Comparison of ENCODE assay signal across 16 cellular contexts in the genomic region with DNA sequence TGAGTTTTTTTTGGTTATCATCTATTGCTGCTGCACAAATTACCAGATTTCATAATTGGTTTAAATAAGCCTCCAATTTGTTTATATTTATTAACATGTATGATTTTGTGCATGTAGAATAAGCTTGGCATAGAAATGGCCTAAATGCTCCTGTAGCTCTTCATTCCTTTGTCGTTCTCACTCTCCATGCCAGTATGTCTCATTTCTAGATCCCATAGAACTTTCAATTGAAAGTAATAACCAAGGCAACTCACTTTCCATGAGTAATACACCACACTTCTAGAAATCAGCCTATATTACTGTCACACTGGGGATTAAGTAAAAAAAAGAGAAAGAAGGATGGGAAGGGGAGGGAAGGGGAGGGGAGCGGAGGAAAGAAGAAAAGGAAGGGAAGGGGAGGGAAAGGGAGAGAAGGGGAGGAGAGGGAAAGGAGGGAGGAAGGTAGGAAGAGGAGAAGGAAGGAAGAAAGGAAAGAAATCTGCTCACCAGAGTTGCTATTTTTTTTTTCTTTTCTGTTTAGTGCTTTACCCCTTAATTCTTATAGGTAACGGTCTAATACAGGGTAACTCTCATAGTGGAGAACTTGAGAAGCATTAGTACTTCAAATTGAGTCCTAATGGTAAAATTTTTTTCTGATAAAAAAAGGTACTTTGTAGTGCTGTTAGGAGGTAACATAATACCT. TPM values are rescaled to one million over a fixed set of nuclear protein-coding genes. Genes with fewer than 3 reads are reported as not detected.
DNase-seq lines count a peak whose midpoint lies in the region; ATAC-seq and FAIRE-seq lines count a peak whose summit lies in the region.
"Had no signal": no experiment of that assay in that cellular context is flagged by ENCODE, and none has a peak within 500 bp of the region (broad histone marks: within the 10 kb centered on the region; RNA-seq: fewer than 3 reads in every experiment).

No MANE protein-coding gene starts in this region.

- peak overlapping the region; percentile 13 for H3K27ac Mint-ChIP-seq in activated T-helper 1 cell treated with anti-CD3 and anti-CD28 coated beads, Interleukin-12 subunit alpha, Interleukin-12 subunit beta, Interleukin-2, Interleukin-4 antibody, amounts not matched to agents 30 ng/mL and 10 ng/mL and 1 ng/mL, durations not matched to agents 14 hours and 24 hours and 36 hours
- H3K27ac Mint-ChIP-seq in stimulated activated effector memory CD8-positive, alpha-beta T cell treated with anti-CD3 and anti-CD28 coated beads, Interleukin-12 subunit alpha, Interleukin-12 subunit beta, amount 100 ng/mL, for 72 hours, result no peak overlapping the region

- DNase-seq in activated T-cell treated with anti-CD3 and anti-CD28 coated beads, Interleukin-2, amount 50 U/mL, for 4 hours, result no peak
- no peak for DNase-seq in activated T-cell treated with anti-CD3 and anti-CD28 coated beads, Interleukin-2, amount 50 U/mL, for 1 hour
- DNase-seq in activated T-helper 1 cell treated with anti-CD3 and anti-CD28 coated beads, Interleukin-12 subunit alpha, Interleukin-12 subunit beta, Interleukin-2, Interleukin-4 antibody, amounts not matched to agents 30 ng/mL and 10 ng/mL and 1 ng/mL, durations not matched to agents 14 hours and 24 hours and 36 hours (ENCODE audit: low spot score), result no peak
- DNase-seq in stimulated activated effector memory CD8-positive, alpha-beta T cell treated with anti-CD3 and anti-CD28 coated beads, Interleukin-12 subunit alpha, Interleukin-12 subunit beta, amount 100 ng/mL, for 72 hours (ENCODE audit: low spot score in 2 of 2), result no peak
- DNase-seq in left lobe of liver (ENCODE audit: low spot score), result no peak
- no peak for DNase-seq in neuronal stem cell (ENCODE audit: low spot score)
- DNase-seq: 8988T; AML-193; Caco-2; CD8-positive, alpha-beta memory T cell; DND-41; GF-D8; HCEC 1CT had no signal

- no peaks in the 10 kb centered on the region for H3K36me3 ChIP-seq in neuronal stem cell (replicated peaks in 1 of 2; ENCODE audit: control insufficient read depth in 2 of 2, insufficient read depth in 2 of 2, low read length in 2 of 2)

- H3K79me1 ChIP-seq in neuronal stem cell (ENCODE audit: low read depth, low read length), result no peaks in the 10 kb centered on the region

- no peak overlapping the region for H3K18ac ChIP-seq in neuronal stem cell (ENCODE audit: low read length)

- peaks cover 2% of the 10 kb centered on the region for H3K4me1 Mint-ChIP-seq in activated T-cell treated with anti-CD3 and anti-CD28 coated beads, Interleukin-2, amount 50 U/mL, for 4 hours (ENCODE audit: low read depth)
- H3K4me1 Mint-ChIP-seq in activated T-helper 1 cell treated with anti-CD3 and anti-CD28 coated beads, Interleukin-12 subunit alpha, Interleukin-12 subunit beta, Interleukin-2, Interleukin-4 antibody, amounts not matched to agents 30 ng/mL and 10 ng/mL and 1 ng/mL, durations not matched to agents 14 hours and 24 hours and 36 hours (ENCODE audit: low read depth), result no peaks in the 10 kb centered on the region
- no peaks in the 10 kb centered on the region for H3K4me1 Mint-ChIP-seq in stimulated activated effector memory CD8-positive, alpha-beta T cell treated with anti-CD3 and anti-CD28 coated beads, Interleukin-12 subunit alpha, Interleukin-12 subunit beta, amount 100 ng/mL, for 72 hours
- H3K4me1 Mint-ChIP-seq: CD8-positive, alpha-beta memory T cell had no signal

- no peak overlapping the region for H3K27ac ChIP-seq in neuronal stem cell (replicated peaks; ENCODE audit: low read length)
- H3K27ac ChIP-seq: BLaER1 had no signal

- H3K36me3 Mint-ChIP-seq in activated T-cell treated with anti-CD3 and anti-CD28 coated beads, Interleukin-2, amount 50 U/mL, for 4 hours (ENCODE audit: insufficient read depth), result peaks cover 16% of the 10 kb centered on the region
- peaks cover 19% of the 10 kb centered on the region for H3K36me3 Mint-ChIP-seq in activated T-helper 1 cell treated with anti-CD3 and anti-CD28 coated beads, Interleukin-12 subunit alpha, Interleukin-12 subunit beta, Interleukin-2, Interleukin-4 antibody, amounts not matched to agents 30 ng/mL and 10 ng/mL and 1 ng/mL, durations not matched to agents 14 hours and 24 hours and 36 hours (ENCODE audit: low read depth)
- no peaks in the 10 kb centered on the region for H3K36me3 Mint-ChIP-seq in stimulated activated effector memory CD8-positive, alpha-beta T cell treated with anti-CD3 and anti-CD28 coated beads, Interleukin-12 subunit alpha, Interleukin-12 subunit beta, amount 100 ng/mL, for 72 hours

- H2AK5ac ChIP-seq in neuronal stem cell (ENCODE audit: low read depth, low read length), result no peak overlapping the region

- H3K4ac ChIP-seq in neuronal stem cell (ENCODE audit: low read length), result no peak overlapping the region

- H3K9me3 ChIP-seq in neuronal stem cell (replicated peaks in 1 of 2; ENCODE audit: control insufficient read depth in 2 of 2, insufficient read depth in 1 of 2, low read depth in 1 of 2, low read length in 2 of 2), result no peaks in the 10 kb centered on the region
- H3K9me3 ChIP-seq: BLaER1, Caco-2 had no signal

- H2BK5ac ChIP-seq in neuronal stem cell (ENCODE audit: low read length), result no peak overlapping the region

- peak; percentile 59 to 60 for ATAC-seq in activated T-cell treated with anti-CD3 and anti-CD28 coated beads, Interleukin-2, amount 50 U/mL, for 4 hours
- peak; percentile 85 for ATAC-seq in stimulated activated effector memory CD8-positive, alpha-beta T cell treated with anti-CD3 and anti-CD28 coated beads, Interleukin-12 subunit alpha, Interleukin-12 subunit beta, amount 100 ng/mL, for 72 hours
- no peak for ATAC-seq in left lobe of liver

- no peaks in the 10 kb centered on the region for H3K4me1 ChIP-seq in neuronal stem cell (ENCODE audit: control insufficient read depth in 2 of 2, insufficient read depth in 1 of 2, low read depth in 1 of 2, low read length in 2 of 2)
- H3K4me1 ChIP-seq: BLaER1, Caco-2 had no signal

- no peak overlapping the region for H3K4me3 ChIP-seq in neuronal stem cell (ENCODE audit: low read length in 2 of 2)
- H3K4me3 ChIP-seq: BLaER1 had no signal

- no peak overlapping the region for H2AFZ ChIP-seq in neuronal stem cell (ENCODE audit: low read length)

- H3K9me3 Mint-ChIP-seq in activated T-cell treated with anti-CD3 and anti-CD28 coated beads, Interleukin-2, amount 50 U/mL, for 4 hours, result no peaks in the 10 kb centered on the region
- no peaks in the 10 kb centered on the region for H3K9me3 Mint-ChIP-seq in activated T-helper 1 cell treated with anti-CD3 and anti-CD28 coated beads, Interleukin-12 subunit alpha, Interleukin-12 subunit beta, Interleukin-2, Interleukin-4 antibody, amounts not matched to agents 30 ng/mL and 10 ng/mL and 1 ng/mL, durations not matched to agents 14 hours and 24 hours and 36 hours
- no peaks in the 10 kb centered on the region for H3K9me3 Mint-ChIP-seq in stimulated activated effector memory CD8-positive, alpha-beta T cell treated with anti-CD3 and anti-CD28 coated beads, Interleukin-12 subunit alpha, Interleukin-12 subunit beta, amount 100 ng/mL, for 72 hours
- H3K9me3 Mint-ChIP-seq: CD8-positive, alpha-beta memory T cell had no signal

- FAIRE-seq in G401.6 (lab: Jason Lieb, UNC), result peak; percentile 25
- FAIRE-seq: GM19239 had no signal

- no peak overlapping the region for H3K4me2 ChIP-seq in neuronal stem cell (ENCODE audit: insufficient read depth, low read length, poor library complexity, severe bottlenecking)
- H3K4me2 ChIP-seq: BLaER1 had no signal

- no CpG with 5 or more reads among the region's 3 CpGs for WGBS in neuronal stem cell (ENCODE audit: extremely low coverage in 2 of 2, insufficient read length in 2 of 2, insufficient replicate concordance in 1 of 2), 2 donors

- H3K4me3 Mint-ChIP-seq in activated T-cell treated with anti-CD3 and anti-CD28 coated beads, Interleukin-2, amount 50 U/mL, for 4 hours, result no peak overlapping the region
- no peak overlapping the region for H3K4me3 Mint-ChIP-seq in activated T-helper 1 cell treated with anti-CD3 and anti-CD28 coated beads, Interleukin-12 subunit alpha, Interleukin-12 subunit beta, Interleukin-2, Interleukin-4 antibody, amounts not matched to agents 30 ng/mL and 10 ng/mL and 1 ng/mL, durations not matched to agents 14 hours and 24 hours and 36 hours
- no peak overlapping the region for H3K4me3 Mint-ChIP-seq in stimulated activated effector memory CD8-positive, alpha-beta T cell treated with anti-CD3 and anti-CD28 coated beads, Interleukin-12 subunit alpha, Interleukin-12 subunit beta, amount 100 ng/mL, for 72 hours
- H3K4me3 Mint-ChIP-seq: CD8-positive, alpha-beta memory T cell had no signal

- H3K27me3 Mint-ChIP-seq in activated T-cell treated with anti-CD3 and anti-CD28 coated beads, Interleukin-2, amount 50 U/mL, for 4 hours (ENCODE audit: low read depth), result peaks cover 4% of the 10 kb centered on the region
- no peaks in the 10 kb centered on the region for H3K27me3 Mint-ChIP-seq in activated T-helper 1 cell treated with anti-CD3 and anti-CD28 coated beads, Interleukin-12 subunit alpha, Interleukin-12 subunit beta, Interleukin-2, Interleukin-4 antibody, amounts not matched to agents 30 ng/mL and 10 ng/mL and 1 ng/mL, durations not matched to agents 14 hours and 24 hours and 36 hours (ENCODE audit: insufficient read depth)

- H2BK120ac ChIP-seq in neuronal stem cell (ENCODE audit: low read depth, low read length), result no peak overlapping the region

- no peak overlapping the region for H3K9ac ChIP-seq in neuronal stem cell (ENCODE audit: low read depth, low read length, poor library complexity)
- H3K9ac ChIP-seq: BLaER1 had no signal

- H3K27me3 ChIP-seq in neuronal stem cell (ENCODE audit: control insufficient read depth in 3 of 3, insufficient read depth in 3 of 3, low read depth in 1 of 3, low read length in 3 of 3), result no peaks in the 10 kb centered on the region
- H3K27me3 ChIP-seq: BLaER1 had no signal

- H3K14ac ChIP-seq in neuronal stem cell (ENCODE audit: low read length), result no peak overlapping the region

- H4K91ac ChIP-seq in neuronal stem cell (ENCODE audit: low read depth, low read length, poor library complexity), result no peak overlapping the region

- H2BK15ac ChIP-seq in neuronal stem cell (ENCODE audit: low read length), result no peak overlapping the region

- intact Hi-C loops in activated T-helper 1 cell treated with anti-CD3 and anti-CD28 coated beads, Interleukin-12 subunit alpha, Interleukin-12 subunit beta, Interleukin-2, Interleukin-4 antibody, amounts not matched to agents 30 ng/mL and 10 ng/mL and 1 ng/mL, durations not matched to agents 14 hours and 24 hours and 36 hours (cut with micrococcal nuclease), result no loop called here

- no peak overlapping the region for H3K23ac ChIP-seq in neuronal stem cell (ENCODE audit: low read depth, low read length, poor library complexity)

- H4K8ac ChIP-seq in neuronal stem cell (ENCODE audit: low read depth, low read length), result no peak overlapping the region

- no peak overlapping the region for H2BK12ac ChIP-seq in neuronal stem cell (ENCODE audit: low read length)

RNA-seq across cellular contexts. Expression of gene MDM2, which starts 45.6 kb away (rescaled TPM):
- total RNA-seq in activated T-cell treated with anti-CD3 and anti-CD28 coated beads, Interleukin-2, amount 50 U/mL, for 4 hours, result 100 to 1,000 TPM; 111 to 129 (median 127) TPM
- 279 and 303 TPM in 2 replicates for total RNA-seq in activated T-helper 1 cell treated with anti-CD3 and anti-CD28 coated beads, Interleukin-12 subunit alpha, Interleukin-12 subunit beta, Interleukin-2, Interleukin-4 antibody, amounts not matched to agents 30 ng/mL and 10 ng/mL and 1 ng/mL, durations not matched to agents 14 hours and 24 hours and 36 hours
- total RNA-seq in left lobe of liver, result 49.2 TPM
- polyA plus RNA-seq in neuronal stem cell (2013, experiment 1 of 2), result 41.0 TPM
- polyA plus RNA-seq in neuronal stem cell (2013, experiment 2 of 2), result 45.0 TPM
